9 cellular contexts compared by ENCODE assay signal in genomic region chr9:94920439-94920951, GRCh38.
DNase-seq lines count a peak whose midpoint lies in the region; ATAC-seq and TF ChIP-seq lines count a peak whose summit lies in the region.
"Had no signal": no experiment of that assay in that cellular context is flagged by ENCODE, and none has a peak within 500 bp of the region (broad histone marks: within the 10 kb centered on the region; RNA-seq: fewer than 3 reads in every experiment).

No MANE protein-coding gene starts in this region.

- no peak for TF ChIP-seq CTCF in endodermal cell (conservative IDR thresholded peaks at IDR 0.05)
- no peak for TF ChIP-seq CTCF in uterus (IDR thresholded peaks at IDR 0.05)

- H3K27me3 ChIP-seq in endodermal cell (ENCODE audit: control insufficient read depth, insufficient read depth, low read length, poor library complexity, severe bottlenecking) = no peaks in the 10 kb centered on the region
- no peaks in the 10 kb centered on the region for H3K27me3 ChIP-seq in muscle layer of duodenum (ENCODE audit: low read depth, low read length)
- no peaks in the 10 kb centered on the region for H3K27me3 ChIP-seq in uterus

- H3K4me1 Mint-ChIP-seq in endodermal cell = peaks cover 30% of the 10 kb centered on the region

- intact Hi-C loops in uterus (cut with DNase I; ENCODE audit: low total_unique reads) = loop anchor here (5.0 to 10.0 kb wide), 2 partner anchors 82 to 106 kb away; no protein-coding TSS in a partner anchor

- peak; percentile 35 for DNase-seq in NCI-H2227 treated with DMSO at 0.1 percent for 48 hours (lab: John Stamatoyannopoulos, UW)
- DNase-seq in endodermal cell = peak; percentile 54
- DNase-seq in uterus = peak; percentile 78 to 86
- no peak for DNase-seq in DMS79 (lab: John Stamatoyannopoulos, UW)
- no peak for DNase-seq in OCI-M2 (lab: John Stamatoyannopoulos, UW; ENCODE audit: unreplicated experiment)
- no peak for DNase-seq in activated naive CD4-positive, alpha-beta T cell treated with anti-CD3 and anti-CD28 coated beads, Interleukin-2, amount 50 U/mL, for 72 hours (ENCODE audit: low spot score in 2 of 2)
- DNase-seq: activated gamma-delta T cell treated with Interleukin-2 at 50 U/mL for 16 hours, naive B cell had no signal

- peaks cover 7% of the 10 kb centered on the region for H3K36me3 Mint-ChIP-seq in endodermal cell (ENCODE audit: low read depth)
- H3K36me3 Mint-ChIP-seq in activated naive CD4-positive, alpha-beta T cell treated with anti-CD3 and anti-CD28 coated beads, Interleukin-2, amount 50 U/mL, for 72 hours = no peaks in the 10 kb centered on the region

- H3K4me3 ChIP-seq in endodermal cell (ENCODE audit: low read length) (no peak overlapping the region), muscle layer of duodenum (ENCODE audit: low read depth in 1 of 2, low read length in 2 of 2) (no peak overlapping the region), uterus (no peak overlapping the region)

- H3K4me1 ChIP-seq in endodermal cell (ENCODE audit: control insufficient read depth, insufficient read depth, low read length) (peaks cover 9% of the 10 kb centered on the region), muscle layer of duodenum (ENCODE audit: control insufficient read depth in 1 of 2, insufficient read depth in 2 of 2, low read length in 2 of 2) (peaks cover 7 to 9% of the 10 kb centered on the region in 2 donors), uterus (peaks cover 12 to 27% of the 10 kb centered on the region in 2 donors)

- no peaks in the 10 kb centered on the region for H3K9me3 Mint-ChIP-seq in endodermal cell
- no peaks in the 10 kb centered on the region for H3K9me3 Mint-ChIP-seq in activated naive CD4-positive, alpha-beta T cell treated with anti-CD3 and anti-CD28 coated beads, Interleukin-2, amount 50 U/mL, for 72 hours
- H3K9me3 Mint-ChIP-seq: naive B cell had no signal

- H3K9me3 ChIP-seq in endodermal cell (ENCODE audit: control insufficient read depth, low read length) (no peaks in the 10 kb centered on the region), muscle layer of duodenum (ENCODE audit: control insufficient read depth in 1 of 2, low read length in 2 of 2) (no peaks in the 10 kb centered on the region), uterus (no peaks in the 10 kb centered on the region)

- H3K27me3 Mint-ChIP-seq in endodermal cell (ENCODE audit: insufficient read depth) = no peaks in the 10 kb centered on the region
- H3K27me3 Mint-ChIP-seq: naive B cell had no signal

- no peak overlapping the region for H3K4me3 Mint-ChIP-seq in endodermal cell
- H3K4me3 Mint-ChIP-seq: naive B cell had no signal

- H3K36me3 ChIP-seq in endodermal cell (ENCODE audit: control insufficient read depth, insufficient read depth, low read length) (no peaks in the 10 kb centered on the region), muscle layer of duodenum (ENCODE audit: control insufficient read depth in 1 of 2, insufficient read depth in 2 of 2, low read length in 2 of 2) (peaks cover 0 to 5% of the 10 kb centered on the region in 2 donors), uterus (no peaks in the 10 kb centered on the region)

- 57 to 84% methylated on average over 5 to 11 of the region's 11 CpGs for WGBS in endodermal cell (ENCODE audit: insufficient coverage in 1 of 2, insufficient read length in 1 of 2), 2 experiments

- no peak for ATAC-seq in activated naive CD4-positive, alpha-beta T cell treated with anti-CD3 and anti-CD28 coated beads, Interleukin-2, amount 50 U/mL, for 72 hours

- peak overlapping the region; percentile 50 for H3K27ac ChIP-seq in endodermal cell (ENCODE audit: low read depth, low read length)
- peak overlapping the region; percentile 86 for H3K27ac ChIP-seq in muscle layer of duodenum (ENCODE audit: low read length)
- H3K27ac ChIP-seq in uterus = peak overlapping the region; percentile 93 to 95

- no peak overlapping the region for H3K27ac Mint-ChIP-seq in endodermal cell
- H3K27ac Mint-ChIP-seq in activated naive CD4-positive, alpha-beta T cell treated with anti-CD3 and anti-CD28 coated beads, Interleukin-2, amount 50 U/mL, for 72 hours = no peak overlapping the region

- peak; percentile 23 to 25 for TF ChIP-seq POLR2A in uterus (IDR thresholded peaks at IDR 0.05)

- no peak overlapping the region for H3K9ac ChIP-seq in endodermal cell (ENCODE audit: extremely low read depth, low read length, poor library complexity, severe bottlenecking)

Comparison
In these comparisons a context has a peak if more than half of its experiments do, and no peak if none do; other contexts are left out.
1. DNase-seq: peak in NCI-H2227 treated with DMSO at 0.1 percent for 48 hours (single experiment), endodermal cell (single experiment) and uterus (2 of 2); none in DMS79 (single experiment), OCI-M2 (single experiment) and activated naive CD4-positive, alpha-beta T cell treated with anti-CD3 and anti-CD28 coated beads, Interleukin-2, amount 50 U/mL, for 72 hours (0 of 2).
2. Peak in every context shown above with its lines, with median percentiles within 50 percentile points of each other: H3K27ac ChIP-seq.